Comparison of ENCODE assay signal across 2 cellular contexts in the genomic region with DNA sequence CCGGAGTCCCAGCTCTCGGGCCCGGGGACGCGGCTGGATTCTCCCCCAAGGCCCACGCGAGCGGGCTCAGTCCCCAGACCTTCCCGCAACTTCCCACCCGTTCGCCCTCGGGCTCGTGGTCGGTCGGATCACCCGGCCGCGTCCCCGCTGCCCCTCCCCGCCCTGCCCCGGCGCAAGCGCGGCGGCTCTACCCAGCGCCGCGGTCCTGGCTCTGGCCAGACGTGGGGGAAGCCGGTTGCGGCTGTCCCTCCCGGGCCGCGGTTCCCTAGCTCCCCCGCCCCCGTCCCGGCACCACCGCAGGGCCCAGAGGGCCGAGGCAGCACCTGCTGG.
TF ChIP-seq lines count a peak whose summit lies in the region.

No MANE protein-coding gene starts in this region.

TF ChIP-seq in GM12878, 131 proteins besides CTCF, POLR2A, EP300 and RAD21:
- 0 out of 2 replicates have a peak, but pooled peaks have one; percentile 15 for TF ChIP-seq TAF1 (IDR thresholded peaks at IDR 0.05; ENCODE audit: borderline replicate concordance, low read depth, low read length)
- no peak for TF ChIP-seq SP1 (IDR thresholded peaks at IDR 0.05; ENCODE audit: low read depth, low read length)
- no peak for TF ChIP-seq EGR1 (IDR thresholded peaks at IDR 0.05; ENCODE audit: borderline replicate concordance in 1 of 2, low read depth in 2 of 2, low read length in 2 of 2)
- TF ChIP-seq BACH1 (IDR thresholded peaks at IDR 0.05; ENCODE audit: borderline replicate concordance), result no peak
- TF ChIP-seq POU2F2 (IDR thresholded peaks at IDR 0.05; ENCODE audit: borderline replicate concordance, low read depth, low read length), result 0 out of 3 replicates have a peak, but pooled peaks have one; percentile 19
- TF ChIP-seq POLR2AphosphoS5 (IDR thresholded peaks at IDR 0.05; ENCODE audit: low read length), result peak; percentile 60
- no peak for TF ChIP-seq SIX5 (IDR thresholded peaks at IDR 0.05; ENCODE audit: low read depth, low read length, severe bottlenecking)
- TF ChIP-seq EZH2 (IDR thresholded peaks at IDR 0.05; ENCODE audit: borderline replicate concordance, control insufficient read depth, low read depth, low read length), result no peak
- TF ChIP-seq MEF2A (IDR thresholded peaks at IDR 0.05; ENCODE audit: insufficient read depth, low read depth, low read length), result 0 out of 2 replicates have a peak, but pooled peaks have one; percentile 5
- 0 out of 2 replicates have a peak, but pooled peaks have one; percentile 2 for TF ChIP-seq NRF1 (conservative IDR thresholded peaks at IDR 0.05; ENCODE audit: low read depth, low read length)
- TF ChIP-seq, protein P1, sequence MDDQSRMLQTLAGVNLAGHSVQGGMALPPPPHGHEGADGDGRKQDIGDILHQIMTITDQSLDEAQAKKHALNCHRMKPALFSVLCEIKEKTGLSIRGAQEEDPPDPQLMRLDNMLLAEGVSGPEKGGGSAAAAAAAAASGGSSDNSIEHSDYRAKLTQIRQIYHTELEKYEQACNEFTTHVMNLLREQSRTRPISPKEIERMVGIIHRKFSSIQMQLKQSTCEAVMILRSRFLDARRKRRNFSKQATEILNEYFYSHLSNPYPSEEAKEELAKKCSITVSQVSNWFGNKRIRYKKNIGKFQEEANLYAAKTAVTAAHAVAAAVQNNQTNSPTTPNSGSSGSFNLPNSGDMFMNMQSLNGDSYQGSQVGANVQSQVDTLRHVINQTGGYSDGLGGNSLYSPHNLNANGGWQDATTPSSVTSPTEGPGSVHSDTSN (IDR thresholded peaks at IDR 0.05; ENCODE audit: insufficient replicate concordance, low read depth, low read length), result no peak
- TF ChIP-seq NR2C1 (IDR thresholded peaks at IDR 0.05), result no peak
- TF ChIP-seq, protein P2, sequence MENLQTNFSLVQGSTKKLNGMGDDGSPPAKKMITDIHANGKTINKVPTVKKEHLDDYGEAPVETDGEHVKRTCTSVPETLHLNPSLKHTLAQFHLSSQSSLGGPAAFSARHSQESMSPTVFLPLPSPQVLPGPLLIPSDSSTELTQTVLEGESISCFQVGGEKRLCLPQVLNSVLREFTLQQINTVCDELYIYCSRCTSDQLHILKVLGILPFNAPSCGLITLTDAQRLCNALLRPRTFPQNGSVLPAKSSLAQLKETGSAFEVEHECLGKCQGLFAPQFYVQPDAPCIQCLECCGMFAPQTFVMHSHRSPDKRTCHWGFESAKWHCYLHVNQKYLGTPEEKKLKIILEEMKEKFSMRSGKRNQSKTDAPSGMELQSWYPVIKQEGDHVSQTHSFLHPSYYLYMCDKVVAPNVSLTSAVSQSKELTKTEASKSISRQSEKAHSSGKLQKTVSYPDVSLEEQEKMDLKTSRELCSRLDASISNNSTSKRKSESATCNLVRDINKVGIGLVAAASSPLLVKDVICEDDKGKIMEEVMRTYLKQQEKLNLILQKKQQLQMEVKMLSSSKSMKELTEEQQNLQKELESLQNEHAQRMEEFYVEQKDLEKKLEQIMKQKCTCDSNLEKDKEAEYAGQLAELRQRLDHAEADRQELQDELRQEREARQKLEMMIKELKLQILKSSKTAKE (IDR thresholded peaks at IDR 0.05; ENCODE audit: low read depth, poor library complexity, severe bottlenecking), result no peak

TF ChIP-seq in HepG2, 621 proteins besides CTCF, POLR2A, EP300 and RAD21 (continues in another document):
- TF ChIP-seq PRMT3 (CRISPR knock-in tag; IDR thresholded peaks at IDR 0.05; ENCODE audit: borderline replicate concordance, low read depth) (no peak), BHLHE40 (IDR thresholded peaks at IDR 0.05; ENCODE audit: low read length) (no peak), XRCC5 (optimal IDR thresholded peaks at IDR 0.05; ENCODE audit: low read length) (no peak), ZFAT (CRISPR knock-in tag; conservative IDR thresholded peaks at IDR 0.05) (no peak), PAWR (CRISPR knock-in tag; IDR thresholded peaks at IDR 0.05; ENCODE audit: borderline replicate concordance) (no peak), ZNF737 (CRISPR knock-in tag; IDR thresholded peaks at IDR 0.05; ENCODE audit: borderline replicate concordance) (no peak), GABPB1 (CRISPR knock-in tag; IDR thresholded peaks at IDR 0.05) (no peak), CENPT (CRISPR knock-in tag; IDR thresholded peaks at IDR 0.05; ENCODE audit: low read depth) (0 out of 2 replicates have a peak, but pooled peaks have one; percentile 28), ZNF879 (CRISPR knock-in tag; IDR thresholded peaks at IDR 0.05) (no peak), KLF13 (CRISPR knock-in tag; IDR thresholded peaks at IDR 0.05) (no peak), RXRB (CRISPR knock-in tag; IDR thresholded peaks at IDR 0.05; ENCODE audit: borderline replicate concordance) (no peak), ZNF839 (CRISPR knock-in tag; IDR thresholded peaks at IDR 0.05; ENCODE audit: borderline replicate concordance) (0 out of 2 replicates have a peak, but pooled peaks have one; percentile 9), SMARCE1 (IDR thresholded peaks at IDR 0.05; ENCODE audit: borderline replicate concordance) (no peak)
- TF ChIP-seq, protein P3, sequence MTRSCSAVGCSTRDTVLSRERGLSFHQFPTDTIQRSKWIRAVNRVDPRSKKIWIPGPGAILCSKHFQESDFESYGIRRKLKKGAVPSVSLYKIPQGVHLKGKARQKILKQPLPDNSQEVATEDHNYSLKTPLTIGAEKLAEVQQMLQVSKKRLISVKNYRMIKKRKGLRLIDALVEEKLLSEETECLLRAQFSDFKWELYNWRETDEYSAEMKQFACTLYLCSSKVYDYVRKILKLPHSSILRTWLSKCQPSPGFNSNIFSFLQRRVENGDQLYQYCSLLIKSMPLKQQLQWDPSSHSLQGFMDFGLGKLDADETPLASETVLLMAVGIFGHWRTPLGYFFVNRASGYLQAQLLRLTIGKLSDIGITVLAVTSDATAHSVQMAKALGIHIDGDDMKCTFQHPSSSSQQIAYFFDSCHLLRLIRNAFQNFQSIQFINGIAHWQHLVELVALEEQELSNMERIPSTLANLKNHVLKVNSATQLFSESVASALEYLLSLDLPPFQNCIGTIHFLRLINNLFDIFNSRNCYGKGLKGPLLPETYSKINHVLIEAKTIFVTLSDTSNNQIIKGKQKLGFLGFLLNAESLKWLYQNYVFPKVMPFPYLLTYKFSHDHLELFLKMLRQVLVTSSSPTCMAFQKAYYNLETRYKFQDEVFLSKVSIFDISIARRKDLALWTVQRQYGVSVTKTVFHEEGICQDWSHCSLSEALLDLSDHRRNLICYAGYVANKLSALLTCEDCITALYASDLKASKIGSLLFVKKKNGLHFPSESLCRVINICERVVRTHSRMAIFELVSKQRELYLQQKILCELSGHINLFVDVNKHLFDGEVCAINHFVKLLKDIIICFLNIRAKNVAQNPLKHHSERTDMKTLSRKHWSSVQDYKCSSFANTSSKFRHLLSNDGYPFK (CRISPR knock-in tag; IDR thresholded peaks at IDR 0.05; ENCODE audit: borderline replicate concordance), result no peak
- TF ChIP-seq, protein P4, sequence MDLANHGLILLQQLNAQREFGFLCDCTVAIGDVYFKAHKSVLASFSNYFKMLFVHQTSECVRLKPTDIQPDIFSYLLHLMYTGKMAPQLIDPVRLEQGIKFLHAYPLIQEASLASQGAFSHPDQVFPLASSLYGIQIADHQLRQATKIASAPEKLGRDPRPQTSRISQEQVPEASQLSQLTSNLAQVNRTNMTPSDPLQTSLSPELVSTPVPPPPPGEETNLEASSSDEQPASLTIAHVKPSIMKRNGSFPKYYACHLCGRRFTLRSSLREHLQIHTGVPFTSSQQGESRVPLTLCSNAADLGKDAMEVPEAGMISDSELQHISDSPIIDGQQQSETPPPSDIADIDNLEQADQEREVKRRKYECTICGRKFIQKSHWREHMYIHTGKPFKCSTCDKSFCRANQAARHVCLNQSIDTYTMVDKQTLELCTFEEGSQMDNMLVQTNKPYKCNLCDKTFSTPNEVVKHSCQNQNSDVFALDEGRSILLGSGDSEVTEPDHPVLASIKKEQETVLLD (CRISPR knock-in tag; IDR thresholded peaks at IDR 0.05; ENCODE audit: low read depth), result no peak
- TF ChIP-seq, protein P5, sequence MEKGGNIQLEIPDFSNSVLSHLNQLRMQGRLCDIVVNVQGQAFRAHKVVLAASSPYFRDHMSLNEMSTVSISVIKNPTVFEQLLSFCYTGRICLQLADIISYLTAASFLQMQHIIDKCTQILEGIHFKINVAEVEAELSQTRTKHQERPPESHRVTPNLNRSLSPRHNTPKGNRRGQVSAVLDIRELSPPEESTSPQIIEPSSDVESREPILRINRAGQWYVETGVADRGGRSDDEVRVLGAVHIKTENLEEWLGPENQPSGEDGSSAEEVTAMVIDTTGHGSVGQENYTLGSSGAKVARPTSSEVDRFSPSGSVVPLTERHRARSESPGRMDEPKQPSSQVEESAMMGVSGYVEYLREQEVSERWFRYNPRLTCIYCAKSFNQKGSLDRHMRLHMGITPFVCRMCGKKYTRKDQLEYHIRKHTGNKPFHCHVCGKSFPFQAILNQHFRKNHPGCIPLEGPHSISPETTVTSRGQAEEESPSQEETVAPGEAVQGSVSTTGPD (CRISPR knock-in tag; IDR thresholded peaks at IDR 0.05), result no peak
- TF ChIP-seq, protein P6, sequence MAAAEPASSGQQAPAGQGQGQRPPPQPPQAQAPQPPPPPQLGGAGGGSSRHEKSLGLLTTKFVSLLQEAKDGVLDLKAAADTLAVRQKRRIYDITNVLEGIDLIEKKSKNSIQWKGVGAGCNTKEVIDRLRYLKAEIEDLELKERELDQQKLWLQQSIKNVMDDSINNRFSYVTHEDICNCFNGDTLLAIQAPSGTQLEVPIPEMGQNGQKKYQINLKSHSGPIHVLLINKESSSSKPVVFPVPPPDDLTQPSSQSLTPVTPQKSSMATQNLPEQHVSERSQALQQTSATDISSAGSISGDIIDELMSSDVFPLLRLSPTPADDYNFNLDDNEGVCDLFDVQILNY (CRISPR knock-in tag; conservative IDR thresholded peaks at IDR 0.05), result no peak
- TF ChIP-seq, protein P7, sequence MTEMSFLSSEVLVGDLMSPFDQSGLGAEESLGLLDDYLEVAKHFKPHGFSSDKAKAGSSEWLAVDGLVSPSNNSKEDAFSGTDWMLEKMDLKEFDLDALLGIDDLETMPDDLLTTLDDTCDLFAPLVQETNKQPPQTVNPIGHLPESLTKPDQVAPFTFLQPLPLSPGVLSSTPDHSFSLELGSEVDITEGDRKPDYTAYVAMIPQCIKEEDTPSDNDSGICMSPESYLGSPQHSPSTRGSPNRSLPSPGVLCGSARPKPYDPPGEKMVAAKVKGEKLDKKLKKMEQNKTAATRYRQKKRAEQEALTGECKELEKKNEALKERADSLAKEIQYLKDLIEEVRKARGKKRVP (CRISPR knock-in tag; IDR thresholded peaks at IDR 0.05), result no peak
- TF ChIP-seq, protein P8, sequence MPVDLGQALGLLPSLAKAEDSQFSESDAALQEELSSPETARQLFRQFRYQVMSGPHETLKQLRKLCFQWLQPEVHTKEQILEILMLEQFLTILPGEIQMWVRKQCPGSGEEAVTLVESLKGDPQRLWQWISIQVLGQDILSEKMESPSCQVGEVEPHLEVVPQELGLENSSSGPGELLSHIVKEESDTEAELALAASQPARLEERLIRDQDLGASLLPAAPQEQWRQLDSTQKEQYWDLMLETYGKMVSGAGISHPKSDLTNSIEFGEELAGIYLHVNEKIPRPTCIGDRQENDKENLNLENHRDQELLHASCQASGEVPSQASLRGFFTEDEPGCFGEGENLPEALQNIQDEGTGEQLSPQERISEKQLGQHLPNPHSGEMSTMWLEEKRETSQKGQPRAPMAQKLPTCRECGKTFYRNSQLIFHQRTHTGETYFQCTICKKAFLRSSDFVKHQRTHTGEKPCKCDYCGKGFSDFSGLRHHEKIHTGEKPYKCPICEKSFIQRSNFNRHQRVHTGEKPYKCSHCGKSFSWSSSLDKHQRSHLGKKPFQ (CRISPR knock-in tag; IDR thresholded peaks at IDR 0.05; ENCODE audit: insufficient replicate concordance), result no peak
- TF ChIP-seq, protein P9, sequence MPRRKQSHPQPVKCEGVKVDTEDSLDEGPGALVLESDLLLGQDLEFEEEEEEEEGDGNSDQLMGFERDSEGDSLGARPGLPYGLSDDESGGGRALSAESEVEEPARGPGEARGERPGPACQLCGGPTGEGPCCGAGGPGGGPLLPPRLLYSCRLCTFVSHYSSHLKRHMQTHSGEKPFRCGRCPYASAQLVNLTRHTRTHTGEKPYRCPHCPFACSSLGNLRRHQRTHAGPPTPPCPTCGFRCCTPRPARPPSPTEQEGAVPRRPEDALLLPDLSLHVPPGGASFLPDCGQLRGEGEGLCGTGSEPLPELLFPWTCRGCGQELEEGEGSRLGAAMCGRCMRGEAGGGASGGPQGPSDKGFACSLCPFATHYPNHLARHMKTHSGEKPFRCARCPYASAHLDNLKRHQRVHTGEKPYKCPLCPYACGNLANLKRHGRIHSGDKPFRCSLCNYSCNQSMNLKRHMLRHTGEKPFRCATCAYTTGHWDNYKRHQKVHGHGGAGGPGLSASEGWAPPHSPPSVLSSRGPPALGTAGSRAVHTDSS (CRISPR knock-in tag; conservative IDR thresholded peaks at IDR 0.05), result no peak
